In genomic region chr9:69236188-69236587, GRCh38 we compare ENCODE assay signal across 25 cellular contexts.
"Had no signal": no experiment of that assay in that cellular context is flagged by ENCODE, and none has a peak within 500 bp of the region (broad histone marks: within the 10 kb centered on the region; RNA-seq: fewer than 3 reads in every experiment).

No MANE protein-coding gene starts in this region.

- H3K4me3 Mint-ChIP-seq: endodermal cell; memory B cell; mesothelial cell of epicardium; naive thymus-derived CD8-positive, alpha-beta T cell; neural progenitor cell; type B pancreatic cell had no signal

- H3K27ac ChIP-seq: coronary artery, foreskin keratinocyte, lower lobe of right lung, neural progenitor cell, ovary, sigmoid colon had no signal

- H3K27me3 Mint-ChIP-seq: memory B cell; naive thymus-derived CD8-positive, alpha-beta T cell; type B pancreatic cell had no signal

- H3K9me3 Mint-ChIP-seq: endodermal cell; memory B cell; mesothelial cell of epicardium; naive thymus-derived CD8-positive, alpha-beta T cell; neural progenitor cell; type B pancreatic cell had no signal

- H3K9ac ChIP-seq: neural progenitor cell had no signal

- ATAC-seq: foreskin keratinocyte; left lobe of liver; lower lobe of right lung; naive thymus-derived CD8-positive, alpha-beta T cell had no signal

- H3K36me3 ChIP-seq: neural progenitor cell, ovary had no signal

- H3K27ac Mint-ChIP-seq: endodermal cell; memory B cell; mesothelial cell of epicardium; naive thymus-derived CD8-positive, alpha-beta T cell; neural progenitor cell; type B pancreatic cell had no signal

- FAIRE-seq: endothelial cell of umbilical vein, islet of Langerhans, urothelium cell line had no signal

- H3K4me1 ChIP-seq: foreskin keratinocyte, lower lobe of right lung, sigmoid colon had no signal

- H3K9me3 ChIP-seq: lower lobe of right lung, ovary, sigmoid colon had no signal

- H3K4me3 ChIP-seq: coronary artery, lower lobe of right lung, neural progenitor cell, ovary, sigmoid colon, smooth muscle cell had no signal

- H3K4me2 ChIP-seq: neural progenitor cell, smooth muscle cell had no signal

- H3K4me1 Mint-ChIP-seq: memory B cell; naive thymus-derived CD8-positive, alpha-beta T cell had no signal

- DNase-seq: central memory CD4-positive, alpha-beta T cell; effector CD4-positive, alpha-beta T cell; endodermal cell; erythroblast; foreskin keratinocyte; head of caudate nucleus; hypothalamus; kidney glomerular epithelial cell; lower lobe of right lung; naive thymus-derived CD8-positive, alpha-beta T cell; nucleus accumbens; ovary; sigmoid colon; stimulated activated CD4-positive, alpha-beta T cell treated with anti-CD3 and anti-CD28 coated beads, Interleukin-2, amount 100 ng/mL, for 48 hours; stimulated activated naive CD4-positive, alpha-beta T cell treated with Interleukin-2 at 50 U/mL for 16 hours had no signal

- H3K27me3 ChIP-seq: foreskin keratinocyte, neural progenitor cell, ovary, sigmoid colon had no signal

- H2AFZ ChIP-seq: neural progenitor cell had no signal
